ENCODE assay signal across 1 cellular context in the genomic region with DNA sequence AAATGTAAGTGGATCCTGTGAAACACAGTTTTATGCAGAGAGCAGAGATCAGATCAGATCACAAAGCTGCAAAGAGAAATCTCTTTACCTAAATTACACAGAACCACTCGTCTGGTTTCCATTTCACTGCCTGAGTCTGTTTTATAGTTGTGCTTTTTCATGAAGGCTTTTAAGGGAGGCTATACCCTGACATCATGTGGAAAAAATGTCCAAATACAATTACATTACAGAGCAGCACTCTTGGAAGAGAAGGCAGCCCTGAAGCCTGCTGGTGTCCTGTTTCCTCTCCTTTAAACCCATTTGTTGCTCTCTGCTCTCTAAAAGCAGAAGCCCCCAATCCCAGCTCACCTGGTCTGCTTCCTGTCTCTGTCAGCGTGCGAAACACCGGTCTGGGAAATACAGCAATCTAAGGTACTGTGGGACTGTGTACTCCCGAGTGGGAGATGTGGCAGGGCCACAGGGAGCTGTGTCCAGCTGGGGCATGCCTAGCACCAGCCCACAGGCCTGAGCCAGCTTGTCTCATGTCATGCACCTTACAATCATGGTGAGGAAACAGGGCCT.
A peak's percentile ranks its signal among the peaks of the same experiment; 100 is the strongest.
TF ChIP-seq lines count a peak whose summit lies in the region.

No MANE protein-coding gene starts in this region.

TF ChIP-seq in SK-N-SH treated with all-trans-retinoic acid at 6 μM for 48 hours, 23 proteins besides CTCF, POLR2A, EP300 and RAD21 (continued from another document):
- peak; percentile 89 for TF ChIP-seq TCF4 (CRISPR knock-in tag; IDR thresholded peaks at IDR 0.05; ENCODE audit: borderline replicate concordance)
- TF ChIP-seq TOX (CRISPR knock-in tag; IDR thresholded peaks at IDR 0.05; ENCODE audit: borderline replicate concordance) = no peak
- TF ChIP-seq PPARA (CRISPR knock-in tag; IDR thresholded peaks at IDR 0.05; ENCODE audit: borderline replicate concordance) = no peak
- TF ChIP-seq, protein P1, sequence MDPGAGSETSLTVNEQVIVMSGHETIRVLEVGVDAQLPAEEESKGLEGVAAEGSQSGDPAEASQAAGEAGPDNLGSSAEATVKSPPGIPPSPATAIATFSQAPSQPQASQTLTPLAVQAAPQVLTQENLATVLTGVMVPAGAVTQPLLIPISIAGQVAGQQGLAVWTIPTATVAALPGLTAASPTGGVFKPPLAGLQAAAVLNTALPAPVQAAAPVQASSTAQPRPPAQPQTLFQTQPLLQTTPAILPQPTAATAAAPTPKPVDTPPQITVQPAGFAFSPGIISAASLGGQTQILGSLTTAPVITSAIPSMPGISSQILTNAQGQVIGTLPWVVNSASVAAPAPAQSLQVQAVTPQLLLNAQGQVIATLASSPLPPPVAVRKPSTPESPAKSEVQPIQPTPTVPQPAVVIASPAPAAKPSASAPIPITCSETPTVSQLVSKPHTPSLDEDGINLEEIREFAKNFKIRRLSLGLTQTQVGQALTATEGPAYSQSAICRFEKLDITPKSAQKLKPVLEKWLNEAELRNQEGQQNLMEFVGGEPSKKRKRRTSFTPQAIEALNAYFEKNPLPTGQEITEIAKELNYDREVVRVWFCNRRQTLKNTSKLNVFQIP (CRISPR knock-in tag; IDR thresholded peaks at IDR 0.05; ENCODE audit: borderline replicate concordance, low read depth) = no peak
- TF ChIP-seq ZFP30 (CRISPR knock-in tag; IDR thresholded peaks at IDR 0.05) = no peak
- TF ChIP-seq ZFP3 (CRISPR knock-in tag; IDR thresholded peaks at IDR 0.05) = peak; percentile 78; the same call in 1 of the 2 replicates
- TF ChIP-seq, protein P2, sequence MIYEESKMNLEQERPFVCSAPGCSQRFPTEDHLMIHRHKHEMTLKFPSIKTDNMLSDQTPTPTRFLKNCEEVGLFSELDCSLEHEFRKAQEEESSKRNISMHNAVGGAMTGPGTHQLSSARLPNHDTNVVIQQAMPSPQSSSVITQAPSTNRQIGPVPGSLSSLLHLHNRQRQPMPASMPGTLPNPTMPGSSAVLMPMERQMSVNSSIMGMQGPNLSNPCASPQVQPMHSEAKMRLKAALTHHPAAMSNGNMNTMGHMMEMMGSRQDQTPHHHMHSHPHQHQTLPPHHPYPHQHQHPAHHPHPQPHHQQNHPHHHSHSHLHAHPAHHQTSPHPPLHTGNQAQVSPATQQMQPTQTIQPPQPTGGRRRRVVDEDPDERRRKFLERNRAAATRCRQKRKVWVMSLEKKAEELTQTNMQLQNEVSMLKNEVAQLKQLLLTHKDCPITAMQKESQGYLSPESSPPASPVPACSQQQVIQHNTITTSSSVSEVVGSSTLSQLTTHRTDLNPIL (CRISPR knock-in tag; IDR thresholded peaks at IDR 0.05; ENCODE audit: low read depth) = peak; percentile 99
- TF ChIP-seq, protein P3, sequence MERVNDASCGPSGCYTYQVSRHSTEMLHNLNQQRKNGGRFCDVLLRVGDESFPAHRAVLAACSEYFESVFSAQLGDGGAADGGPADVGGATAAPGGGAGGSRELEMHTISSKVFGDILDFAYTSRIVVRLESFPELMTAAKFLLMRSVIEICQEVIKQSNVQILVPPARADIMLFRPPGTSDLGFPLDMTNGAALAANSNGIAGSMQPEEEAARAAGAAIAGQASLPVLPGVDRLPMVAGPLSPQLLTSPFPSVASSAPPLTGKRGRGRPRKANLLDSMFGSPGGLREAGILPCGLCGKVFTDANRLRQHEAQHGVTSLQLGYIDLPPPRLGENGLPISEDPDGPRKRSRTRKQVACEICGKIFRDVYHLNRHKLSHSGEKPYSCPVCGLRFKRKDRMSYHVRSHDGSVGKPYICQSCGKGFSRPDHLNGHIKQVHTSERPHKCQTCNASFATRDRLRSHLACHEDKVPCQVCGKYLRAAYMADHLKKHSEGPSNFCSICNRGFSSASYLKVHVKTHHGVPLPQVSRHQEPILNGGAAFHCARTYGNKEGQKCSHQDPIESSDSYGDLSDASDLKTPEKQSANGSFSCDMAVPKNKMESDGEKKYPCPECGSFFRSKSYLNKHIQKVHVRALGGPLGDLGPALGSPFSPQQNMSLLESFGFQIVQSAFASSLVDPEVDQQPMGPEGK (CRISPR knock-in tag; IDR thresholded peaks at IDR 0.05; ENCODE audit: borderline replicate concordance) = peak; percentile 35
- 0 out of 2 replicates have a peak, but pooled peaks have one; percentile 15 for TF ChIP-seq ESRRG (CRISPR knock-in tag; IDR thresholded peaks at IDR 0.05)
- TF ChIP-seq ZNF8 (CRISPR knock-in tag; IDR thresholded peaks at IDR 0.05) = peak; percentile 45
- no peak for TF ChIP-seq ZNF70 (CRISPR knock-in tag; IDR thresholded peaks at IDR 0.05)
- TF ChIP-seq ZNF565 (CRISPR knock-in tag; conservative IDR thresholded peaks at IDR 0.05; ENCODE audit: low read depth) = peak; percentile 86; the same call in 1 of the 2 replicates
